ENCODE assay signal across 2 cellular contexts in genomic region chr11:85787809-85788805, GRCh38.
TF ChIP-seq lines count a peak whose summit lies in the region.

No MANE protein-coding gene starts in this region.

TF ChIP-seq in HepG2, 621 proteins besides CTCF, POLR2A, EP300 and RAD21:
- TF ChIP-seq TEAD3 (CRISPR knock-in tag; optimal IDR thresholded peaks at IDR 0.05; ENCODE audit: borderline replicate concordance) = peak; percentile 15
- TF ChIP-seq FOSL2 (CRISPR knock-in tag; IDR thresholded peaks at IDR 0.05) = 0 out of 2 replicates have a peak, but pooled peaks have one; percentile 13
- peak; percentile 24; the same call in 1 of the 2 replicates for TF ChIP-seq HNF4A (CRISPR knock-in tag; IDR thresholded peaks at IDR 0.05)
- no peak for TF ChIP-seq CBFB (CRISPR knock-in tag; IDR thresholded peaks at IDR 0.05)
TF ChIP-seq in HepG2: peak in this region for 3.

TF ChIP-seq in SK-N-SH, 30 proteins besides CTCF, POLR2A, EP300 and RAD21:
- TF ChIP-seq NFIC (IDR thresholded peaks at IDR 0.05; ENCODE audit: borderline replicate concordance) (0 out of 2 replicates have a peak, but pooled peaks have one; percentile 5), RFX5 (IDR thresholded peaks at IDR 0.05; ENCODE audit: low read length) (no peak), FOXM1 (IDR thresholded peaks at IDR 0.05; ENCODE audit: low read depth) (no peak), POLR2AphosphoS5 (IDR thresholded peaks at IDR 0.05; ENCODE audit: low read depth, low read length) (no peak), TAF1 (IDR thresholded peaks at IDR 0.05; ENCODE audit: borderline replicate concordance, low read depth, low read length) (no peak)
